9 cellular contexts compared by ENCODE assay signal in the genomic region with DNA sequence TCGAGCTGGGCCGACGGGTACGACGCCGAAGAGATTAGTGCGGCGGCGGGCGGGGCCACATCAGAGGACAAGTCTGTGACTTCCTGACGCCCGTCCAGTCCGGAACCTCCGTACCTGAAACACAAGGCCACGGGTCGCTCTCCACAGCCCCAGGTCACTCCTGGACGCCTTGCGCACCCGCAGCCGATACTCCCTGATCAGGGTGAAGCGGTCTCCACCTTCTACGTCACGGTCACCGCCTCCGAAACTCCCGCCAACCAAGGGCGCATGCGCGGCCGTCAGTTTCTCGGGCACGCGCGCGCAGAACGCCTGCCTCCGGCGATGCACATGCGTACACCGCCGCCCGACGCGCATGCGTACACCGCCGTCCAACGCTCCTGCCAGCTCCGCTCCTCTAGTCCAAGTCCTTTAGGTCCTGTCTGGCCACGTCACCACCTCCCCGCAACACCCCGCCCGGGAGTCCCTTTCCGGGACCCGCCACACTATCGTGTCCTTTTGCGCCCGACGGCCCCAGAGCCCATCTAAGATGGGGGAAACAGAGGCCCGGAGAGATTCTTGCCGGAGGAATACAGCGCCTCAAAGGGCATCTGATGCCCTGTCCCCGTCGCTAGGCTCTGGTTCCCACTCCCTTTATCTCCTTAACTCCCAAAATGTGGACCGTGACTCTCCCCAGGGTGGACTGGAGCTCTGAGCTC. TPM values are rescaled to one million over a fixed set of nuclear protein-coding genes. Genes with fewer than 3 reads are reported as not detected.
DNase-seq lines count a peak whose midpoint lies in the region; ATAC-seq, FAIRE-seq and TF ChIP-seq lines count a peak whose summit lies in the region.
"Had no signal": no experiment of that assay in that cellular context is flagged by ENCODE, and none has a peak within 500 bp of the region (broad histone marks: within the 10 kb centered on the region; RNA-seq: fewer than 3 reads in every experiment).

A gene with protein sequence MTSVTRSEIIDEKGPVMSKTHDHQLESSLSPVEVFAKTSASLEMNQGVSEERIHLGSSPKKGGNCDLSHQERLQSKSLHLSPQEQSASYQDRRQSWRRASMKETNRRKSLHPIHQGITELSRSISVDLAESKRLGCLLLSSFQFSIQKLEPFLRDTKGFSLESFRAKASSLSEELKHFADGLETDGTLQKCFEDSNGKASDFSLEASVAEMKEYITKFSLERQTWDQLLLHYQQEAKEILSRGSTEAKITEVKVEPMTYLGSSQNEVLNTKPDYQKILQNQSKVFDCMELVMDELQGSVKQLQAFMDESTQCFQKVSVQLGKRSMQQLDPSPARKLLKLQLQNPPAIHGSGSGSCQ (minus strand): TSS at position 216 of the 695 bp plus-strand sequence. CDS start 2,305 bp downstream, outside the sequence.

- peak within 1 kb of the TSS; percentile 93 for H3K4me2 ChIP-seq in keratinocyte (ENCODE audit: control insufficient read depth, extremely low read depth, insufficient read depth, low read depth, low read length)

- H3K9me1 ChIP-seq in keratinocyte (ENCODE audit: control insufficient read depth, extremely low read depth, insufficient read depth, low read length): no peaks in the 10 kb centered on the region

- H3K79me2 ChIP-seq in keratinocyte (ENCODE audit: control insufficient read depth, insufficient read depth, low read length): peaks cover 9% of the 10 kb centered on the region

- ATAC-seq in HG03378 (IDR thresholded peaks at IDR 0.05; ENCODE audit: unreplicated experiment): peak; percentile 75

- peak within 1 kb of the TSS; percentile 99 for H2AFZ ChIP-seq in keratinocyte (ENCODE audit: control insufficient read depth, low read length)

- TF ChIP-seq CTCF in keratinocyte (optimal IDR thresholded peaks at IDR 0.05 in 1 of 3, IDR thresholded peaks at IDR 0.05 in 1 of 3, conservative IDR thresholded peaks at IDR 0.05 in 1 of 3; ENCODE audit: extremely low read depth in 1 of 3, insufficient read depth in 2 of 3, low read length in 3 of 3): no peak

- peak within 1 kb of the TSS; percentile 94 for H3K27ac ChIP-seq in keratinocyte (ENCODE audit: control insufficient read depth, insufficient read depth, low read length)

- FAIRE-seq in keratinocyte (lab: Jason Lieb, UNC): peak; percentile 9
- FAIRE-seq: endometrium had no signal

- peak within 1 kb of the TSS; percentile 95 for H3K9ac ChIP-seq in keratinocyte (ENCODE audit: control insufficient read depth, extremely low read depth, insufficient read depth, low read length)

- H3K27me3 ChIP-seq in keratinocyte (ENCODE audit: control insufficient read depth, extremely low read depth, insufficient read depth, low read length): no peaks in the 10 kb centered on the region

- DNase-seq in AML-193 (lab: John Stamatoyannopoulos, UW) (peak; percentile 92 to 93), NCI-H460 (ENCODE audit: extremely low read depth, low read depth) (peak; percentile 97), cerebellar cortex (ENCODE audit: low spot score) (peak; percentile 92), keratinocyte (ENCODE audit: low read depth, low spot score) (peak; percentile 93)
- DNase-seq in activated CD4-positive, CD25-positive, alpha-beta regulatory T cell treated with anti-CD3 and anti-CD28 coated beads, Interleukin-2, amount 50 U/mL, for 72 hours: peak; percentile 100
- peak; percentile 97 to 98 (median 97) for DNase-seq in stimulated activated CD4-positive, alpha-beta T cell treated with anti-CD3 and anti-CD28 coated beads, Interleukin-12 subunit alpha, Interleukin-12 subunit beta, amount 100 ng/mL, for 48 hours (ENCODE audit: low read depth in 2 of 3, low spot score in 1 of 3)

- no peaks in the 10 kb centered on the region for H3K36me3 ChIP-seq in keratinocyte (ENCODE audit: control insufficient read depth in 2 of 2, extremely low read depth in 1 of 2, insufficient read depth in 2 of 2, low read length in 2 of 2)

- TF ChIP-seq POLR2A in GM19099 (IDR thresholded peaks at IDR 0.05; ENCODE audit: extremely low read depth, insufficient read length, low read depth): peak; percentile 84

- dilution Hi-C loops in keratinocyte (cut with MboI; ENCODE audit: extremely low pct_ligation_motif_present, low sequenced_read_pairs): no loop called here

- H3K4me3 ChIP-seq in keratinocyte (ENCODE audit: control insufficient read depth in 2 of 3, extremely low read depth in 1 of 3, insufficient read depth in 2 of 3, low read depth in 1 of 3, low read length in 3 of 3): peak within 1 kb of the TSS; percentile 60 to 97 (median 90)

- H3K9me3 ChIP-seq in keratinocyte (ENCODE audit: control insufficient read depth, low read depth, low read length): no peaks in the 10 kb centered on the region

- peaks cover 8% of the 10 kb centered on the region for H3K4me1 ChIP-seq in keratinocyte (ENCODE audit: control insufficient read depth, extremely low read depth, insufficient read depth, low read length)

- no peaks in the 10 kb centered on the region for H4K20me1 ChIP-seq in keratinocyte (ENCODE audit: control insufficient read depth, extremely low read depth, insufficient read depth, low read length)

RNA-seq across cellular contexts. Expression of the gene that starts here (rescaled TPM):
- total RNA-seq in NCI-H460 (2014; rRNA removed; shearing (Covaris generic)): 14.8 and 19.2 TPM in 2 replicates
- 28.8 and 50.9 TPM in 2 replicates for polyA plus RNA-seq in NCI-H460 (2014; cell fraction: nucleus; rRNA removed)
- 6.6 to 12.7 TPM (median 9.9 TPM) in 3 replicates for polyA plus RNA-seq in keratinocyte
- polyA plus RNA-seq in keratinocyte (2011; ENCODE audit: low read depth): 3.8 TPM
- polyA plus RNA-seq in keratinocyte (2011; cell fraction: cytosol; rRNA removed): 4.4 and 7.8 TPM in 2 replicates
- 9.3 and 10.0 TPM in 2 replicates for polyA plus RNA-seq in keratinocyte (2011; cell fraction: nucleus; rRNA removed)
- 4.4 and 8.1 TPM in 2 replicates for polyA plus RNA-seq in keratinocyte (2012; ENCODE audit: low replicate concordance)
- 1.8 to 6.7 TPM (median 4.6 TPM) in 3 replicates for polyA minus RNA-seq in keratinocyte
- 4.6 TPM for polyA minus RNA-seq in keratinocyte (2011; cell fraction: cytosol; rRNA and poly(A)+ RNA removed)
- polyA minus RNA-seq in keratinocyte (2011; cell fraction: nucleus; rRNA and poly(A)+ RNA removed): 3.4 and 6.8 TPM in 2 replicates

Comparison
In these comparisons a context has a peak if more than half of its experiments do, and no peak if none do; other contexts are left out.
1. Peak in every context shown above with its lines: DNase-seq, ATAC-seq, H3K4me3 ChIP-seq and H3K27ac ChIP-seq.